In genomic region chr11:65609236-65609635, GRCh38 we compare ENCODE assay signal across 16 cellular contexts. TPM values are rescaled to one million over a fixed set of nuclear protein-coding genes. Genes with fewer than 3 reads are reported as not detected.
DNase-seq lines count a peak whose midpoint lies in the region; ATAC-seq and TF ChIP-seq lines count a peak whose summit lies in the region.
"Had no signal": no experiment of that assay in that cellular context is flagged by ENCODE, and none has a peak within 500 bp of the region (broad histone marks: within the 10 kb centered on the region; RNA-seq: fewer than 3 reads in every experiment).

No MANE protein-coding gene starts in this region.

- no peak overlapping the region for H3K4me3 Mint-ChIP-seq in activated CD4-positive, alpha-beta T cell treated with anti-CD3 and anti-CD28 coated beads, Interleukin-2, amount 10 ng/mL, durations not matched to agents 7 days and 5 days
- H3K4me3 Mint-ChIP-seq in activated T-helper 2 cell treated with anti-CD3 and anti-CD28 coated beads, Interferon-gamma antibody, Interleukin-2, Interleukin-4, amounts not matched to agents 10 μg/mL and 5 μg/mL and 100 μg/mL, durations not matched to agents 14 hours and 24 hours and 36 hours (ENCODE audit: low read depth) = no peak overlapping the region
- H3K4me3 Mint-ChIP-seq in stimulated activated naive B cell treated with anti-CD40 and anti-IgM and Interleukin-4, amounts not matched to agents 10 μg/mL and 1 μg/mL and 100 μg/mL, for 72 hours = no peak overlapping the region
- H3K4me3 Mint-ChIP-seq in type B pancreatic cell (no peak overlapping the region), CD14-positive monocyte (no peak overlapping the region)

- H3K27ac Mint-ChIP-seq in activated CD4-positive, alpha-beta T cell treated with anti-CD3 and anti-CD28 coated beads, Interleukin-2, amount 10 ng/mL, durations not matched to agents 7 days and 5 days = peak overlapping the region; percentile 55
- peak overlapping the region; percentile 21 for H3K27ac Mint-ChIP-seq in activated T-helper 2 cell treated with anti-CD3 and anti-CD28 coated beads, Interferon-gamma antibody, Interleukin-2, Interleukin-4, amounts not matched to agents 10 μg/mL and 5 μg/mL and 100 μg/mL, durations not matched to agents 14 hours and 24 hours and 36 hours
- peak overlapping the region; percentile 9 for H3K27ac Mint-ChIP-seq in stimulated activated naive B cell treated with anti-CD40 and anti-IgM and Interleukin-4, amounts not matched to agents 10 μg/mL and 1 μg/mL and 100 μg/mL, for 72 hours
- H3K27ac Mint-ChIP-seq in type B pancreatic cell (no peak overlapping the region), CD14-positive monocyte (peak overlapping the region in 3 of 7 donors; percentile 57 to 97 (median 80))

- H3K9me3 Mint-ChIP-seq in activated CD4-positive, alpha-beta T cell treated with anti-CD3 and anti-CD28 coated beads, Interleukin-2, amount 10 ng/mL, durations not matched to agents 7 days and 5 days = no peaks in the 10 kb centered on the region
- no peaks in the 10 kb centered on the region for H3K9me3 Mint-ChIP-seq in activated T-helper 2 cell treated with anti-CD3 and anti-CD28 coated beads, Interferon-gamma antibody, Interleukin-2, Interleukin-4, amounts not matched to agents 10 μg/mL and 5 μg/mL and 100 μg/mL, durations not matched to agents 14 hours and 24 hours and 36 hours
- no peaks in the 10 kb centered on the region for H3K9me3 Mint-ChIP-seq in stimulated activated naive B cell treated with anti-CD40 and anti-IgM and Interleukin-4, amounts not matched to agents 10 μg/mL and 1 μg/mL and 100 μg/mL, for 72 hours
- no peaks in the 10 kb centered on the region for H3K9me3 Mint-ChIP-seq in type B pancreatic cell
- H3K9me3 Mint-ChIP-seq in CD14-positive monocyte = peaks cover 0 to 2% (median 0%) of the 10 kb centered on the region in 7 donors

- CTCF ChIA-PET in activated CD4-positive, alpha-beta T cell treated with anti-CD3 and anti-CD28 coated beads, Interleukin-2, amount 10 ng/mL, durations not matched to agents 7 days and 5 days (lab: Charles Lee) = interaction anchor here (1.2 to 4.2 kb wide), 5 partner anchors 16 to 68 kb away, joined by 3 to 24 read pairs (median 5); no protein-coding TSS in a partner anchor

- intact Hi-C loops in activated T-helper 2 cell treated with anti-CD3 and anti-CD28 coated beads, Interferon-gamma antibody, Interleukin-2, Interleukin-4, amounts not matched to agents 10 μg/mL and 5 μg/mL and 100 μg/mL, durations not matched to agents 14 hours and 24 hours and 36 hours (cut with micrococcal nuclease) = no loop called here
- intact Hi-C loops in CD14-positive monocyte (cut with micrococcal nuclease) = no loop called here

- H3K36me3 Mint-ChIP-seq in activated CD4-positive, alpha-beta T cell treated with anti-CD3 and anti-CD28 coated beads, Interleukin-2, amount 10 ng/mL, durations not matched to agents 7 days and 5 days (ENCODE audit: low read depth) = peaks cover 35% of the 10 kb centered on the region
- peaks cover 71% of the 10 kb centered on the region for H3K36me3 Mint-ChIP-seq in activated T-helper 2 cell treated with anti-CD3 and anti-CD28 coated beads, Interferon-gamma antibody, Interleukin-2, Interleukin-4, amounts not matched to agents 10 μg/mL and 5 μg/mL and 100 μg/mL, durations not matched to agents 14 hours and 24 hours and 36 hours (ENCODE audit: low read depth)
- peaks cover 42 to 73% of the 10 kb centered on the region in 2 donors for H3K36me3 Mint-ChIP-seq in stimulated activated naive B cell treated with anti-CD40 and anti-IgM and Interleukin-4, amounts not matched to agents 10 μg/mL and 1 μg/mL and 100 μg/mL, for 72 hours
- H3K36me3 Mint-ChIP-seq in type B pancreatic cell (peaks cover 8% of the 10 kb centered on the region), CD14-positive monocyte (peaks cover 64 to 79% of the 10 kb centered on the region in 2 donors)

- ATAC-seq in stimulated activated naive B cell treated with anti-CD40 and anti-IgM and Interleukin-4, amounts not matched to agents 10 μg/mL and 1 μg/mL and 100 μg/mL, for 72 hours (replicated peaks) = no peak
- ATAC-seq: A549, HepG2 had no signal

- H3K4me1 Mint-ChIP-seq in activated CD4-positive, alpha-beta T cell treated with anti-CD3 and anti-CD28 coated beads, Interleukin-2, amount 10 ng/mL, durations not matched to agents 7 days and 5 days = peaks cover 51% of the 10 kb centered on the region
- H3K4me1 Mint-ChIP-seq in activated T-helper 2 cell treated with anti-CD3 and anti-CD28 coated beads, Interferon-gamma antibody, Interleukin-2, Interleukin-4, amounts not matched to agents 10 μg/mL and 5 μg/mL and 100 μg/mL, durations not matched to agents 14 hours and 24 hours and 36 hours (ENCODE audit: low read depth) = peaks cover 29% of the 10 kb centered on the region
- peaks cover 41 to 48% of the 10 kb centered on the region in 2 donors for H3K4me1 Mint-ChIP-seq in stimulated activated naive B cell treated with anti-CD40 and anti-IgM and Interleukin-4, amounts not matched to agents 10 μg/mL and 1 μg/mL and 100 μg/mL, for 72 hours
- H3K4me1 Mint-ChIP-seq in type B pancreatic cell (ENCODE audit: unreplicated experiment) (peaks cover 23% of the 10 kb centered on the region), CD14-positive monocyte (peaks cover 40% of the 10 kb centered on the region)

- no peak for DNase-seq in activated CD4-positive, alpha-beta T cell treated with anti-CD3 and anti-CD28 coated beads, Interleukin-2, amount 10 ng/mL, durations not matched to agents 7 days and 5 days
- DNase-seq in activated CD4-positive, alpha-beta T cell treated with anti-CD3 and anti-CD28 coated beads for 48 hours = no peak
- no peak for DNase-seq in activated T-helper 2 cell treated with anti-CD3 and anti-CD28 coated beads, Interferon-gamma antibody, Interleukin-2, Interleukin-4, amounts not matched to agents 10 μg/mL and 5 μg/mL and 100 μg/mL, durations not matched to agents 14 hours and 24 hours and 36 hours (ENCODE audit: low spot score)
- DNase-seq in fibroblast of the conjunctiva (ENCODE audit: low read depth) = peak; percentile 21
- DNase-seq in stimulated activated naive B cell treated with anti-CD40 and anti-IgM and Interleukin-4, amounts not matched to agents 10 μg/mL and 1 μg/mL and 100 μg/mL, for 72 hours = no peak
- DNase-seq in type B pancreatic cell (ENCODE audit: extremely low spot score, unreplicated experiment) = no peak
- no peak for DNase-seq in kidney glomerular epithelial cell (lab: John Stamatoyannopoulos, UW)
- no peak for DNase-seq in CD14-positive monocyte (ENCODE audit: low spot score)
- DNase-seq: activated effector memory CD4-positive, alpha-beta T cell treated with Interleukin-2 at 50 U/mL for 16 hours; MV-4-11; NCI-H2171 had no signal

- no peaks in the 10 kb centered on the region for H3K27me3 Mint-ChIP-seq in activated CD4-positive, alpha-beta T cell treated with anti-CD3 and anti-CD28 coated beads, Interleukin-2, amount 10 ng/mL, durations not matched to agents 7 days and 5 days
- no peaks in the 10 kb centered on the region for H3K27me3 Mint-ChIP-seq in activated T-helper 2 cell treated with anti-CD3 and anti-CD28 coated beads, Interferon-gamma antibody, Interleukin-2, Interleukin-4, amounts not matched to agents 10 μg/mL and 5 μg/mL and 100 μg/mL, durations not matched to agents 14 hours and 24 hours and 36 hours (ENCODE audit: low read depth)
- no peaks in the 10 kb centered on the region for H3K27me3 Mint-ChIP-seq in stimulated activated naive B cell treated with anti-CD40 and anti-IgM and Interleukin-4, amounts not matched to agents 10 μg/mL and 1 μg/mL and 100 μg/mL, for 72 hours
- no peaks in the 10 kb centered on the region for H3K27me3 Mint-ChIP-seq in type B pancreatic cell
- H3K27me3 Mint-ChIP-seq in CD14-positive monocyte (ENCODE audit: low read depth in 3 of 3) = no peaks in the 10 kb centered on the region

- POLR2A ChIA-PET in activated CD4-positive, alpha-beta T cell treated with anti-CD3 and anti-CD28 coated beads, Interleukin-2, amount 10 ng/mL, durations not matched to agents 7 days and 5 days (lab: Charles Lee) = no interaction called here

- no peak for TF ChIP-seq CTCF in type B pancreatic cell (conservative IDR thresholded peaks at IDR 0.05)
- TF ChIP-seq CTCF in CD14-positive monocyte (IDR thresholded peaks at IDR 0.05) = no peak

RNA-seq across cellular contexts. Expression of gene MAP3K11, which starts 4.8 kb away (rescaled TPM):
- total RNA-seq in activated CD4-positive, alpha-beta T cell treated with anti-CD3 and anti-CD28 coated beads, Interleukin-2, amount 10 ng/mL, durations not matched to agents 7 days and 5 days = 10 to 100 TPM; 61.0 to 67.1 TPM
- 84.6 and 88.6 TPM in 2 replicates for total RNA-seq in activated T-helper 2 cell treated with anti-CD3 and anti-CD28 coated beads, Interferon-gamma antibody, Interleukin-2, Interleukin-4, amounts not matched to agents 10 μg/mL and 5 μg/mL and 100 μg/mL, durations not matched to agents 14 hours and 24 hours and 36 hours
- 56.7 and 61.9 TPM in 2 replicates for total RNA-seq in type B pancreatic cell (ENCODE audit: low replicate concordance)
- polyA plus RNA-seq in CD14-positive monocyte = 10 to 100 TPM; 20.8 to 32.0 TPM

RNA-seq across cellular contexts. Expression of gene PCNX3, which starts 6.3 kb away (rescaled TPM):
- 10 to 100 TPM; 47.7 to 50.2 TPM for total RNA-seq in activated CD4-positive, alpha-beta T cell treated with anti-CD3 and anti-CD28 coated beads, Interleukin-2, amount 10 ng/mL, durations not matched to agents 7 days and 5 days
- total RNA-seq in activated T-helper 2 cell treated with anti-CD3 and anti-CD28 coated beads, Interferon-gamma antibody, Interleukin-2, Interleukin-4, amounts not matched to agents 10 μg/mL and 5 μg/mL and 100 μg/mL, durations not matched to agents 14 hours and 24 hours and 36 hours = 40.1 and 43.6 TPM in 2 replicates
- 44.9 and 49.2 TPM in 2 replicates for total RNA-seq in type B pancreatic cell (ENCODE audit: low replicate concordance)
- 1 to 10 TPM in 1 of 2 donors, under 1 TPM in 1; 0.58 to 1.7 TPM for polyA plus RNA-seq in CD14-positive monocyte

RNA-seq across cellular contexts. Expression of gene KCNK7, which starts 13.6 kb away (rescaled TPM):
- total RNA-seq in activated CD4-positive, alpha-beta T cell treated with anti-CD3 and anti-CD28 coated beads, Interleukin-2, amount 10 ng/mL, durations not matched to agents 7 days and 5 days = 1 to 10 TPM in 1 of 2 experiments, under 1 TPM in 1; 1.00 to 3.3 TPM
- 0.78 and 2.0 TPM in 2 replicates for total RNA-seq in activated T-helper 2 cell treated with anti-CD3 and anti-CD28 coated beads, Interferon-gamma antibody, Interleukin-2, Interleukin-4, amounts not matched to agents 10 μg/mL and 5 μg/mL and 100 μg/mL, durations not matched to agents 14 hours and 24 hours and 36 hours
- 0.36 and 1.1 TPM in 2 replicates for total RNA-seq in type B pancreatic cell (ENCODE audit: low replicate concordance)
- not detected for polyA plus RNA-seq in CD14-positive monocyte
- total RNA-seq: frontal cortex, HepG2, kidney epithelial cell, SK-MEL-5 had no signal

RNA-seq across cellular contexts. Expression of gene SIPA1, which starts 28.7 kb away (rescaled TPM):
- 100 to 1,000 TPM; 229 to 235 TPM for total RNA-seq in activated CD4-positive, alpha-beta T cell treated with anti-CD3 and anti-CD28 coated beads, Interleukin-2, amount 10 ng/mL, durations not matched to agents 7 days and 5 days
- total RNA-seq in activated T-helper 2 cell treated with anti-CD3 and anti-CD28 coated beads, Interferon-gamma antibody, Interleukin-2, Interleukin-4, amounts not matched to agents 10 μg/mL and 5 μg/mL and 100 μg/mL, durations not matched to agents 14 hours and 24 hours and 36 hours = 128 and 135 TPM in 2 replicates
- total RNA-seq in type B pancreatic cell (ENCODE audit: low replicate concordance) = 26.5 and 26.8 TPM in 2 replicates
- polyA plus RNA-seq in CD14-positive monocyte = 10 to 100 TPM; 83.4 to 86.5 TPM

RNA-seq across cellular contexts. Expression of gene EHBP1L1, which starts 33.4 kb away (rescaled TPM):
- 10 to 100 TPM; 69.2 to 96.7 TPM for total RNA-seq in activated CD4-positive, alpha-beta T cell treated with anti-CD3 and anti-CD28 coated beads, Interleukin-2, amount 10 ng/mL, durations not matched to agents 7 days and 5 days
- 163 and 168 TPM in 2 replicates for total RNA-seq in activated T-helper 2 cell treated with anti-CD3 and anti-CD28 coated beads, Interferon-gamma antibody, Interleukin-2, Interleukin-4, amounts not matched to agents 10 μg/mL and 5 μg/mL and 100 μg/mL, durations not matched to agents 14 hours and 24 hours and 36 hours
- total RNA-seq in type B pancreatic cell (ENCODE audit: low replicate concordance) = 10.9 and 14.7 TPM in 2 replicates
- 10 to 100 TPM; 29.6 to 42.6 TPM for polyA plus RNA-seq in CD14-positive monocyte
